ENCODE assay signal across 1 cellular context in genomic region chr1:27632387-27633297, GRCh38.
TF ChIP-seq lines count a peak whose summit lies in the region.

No MANE protein-coding gene starts in this region.

TF ChIP-seq in SK-N-SH, 30 proteins besides CTCF, POLR2A, EP300 and RAD21 (continued from another document):
- TF ChIP-seq PBX3 (IDR thresholded peaks at IDR 0.05) = no peak
- TF ChIP-seq MXI1 (IDR thresholded peaks at IDR 0.05; ENCODE audit: low read depth, low read length) = no peak
- no peak for TF ChIP-seq USF2 (IDR thresholded peaks at IDR 0.05; ENCODE audit: borderline replicate concordance, low read depth, low read length)
- TF ChIP-seq MEF2A (IDR thresholded peaks at IDR 0.05; ENCODE audit: borderline replicate concordance, low read depth) = no peak
- TF ChIP-seq RXRA (IDR thresholded peaks at IDR 0.05; ENCODE audit: borderline replicate concordance, low read depth) = no peak
- no peak for TF ChIP-seq NRF1 (IDR thresholded peaks at IDR 0.05; ENCODE audit: low read depth, low read length)
- no peak for TF ChIP-seq SMC3 (IDR thresholded peaks at IDR 0.05; ENCODE audit: low read depth, low read length)
- TF ChIP-seq TEAD4 (IDR thresholded peaks at IDR 0.05; ENCODE audit: borderline replicate concordance, insufficient read depth) = no peak
- no peak for TF ChIP-seq MAX (IDR thresholded peaks at IDR 0.05; ENCODE audit: low read depth)
